12 cellular contexts compared by ENCODE assay signal in genomic region chr3:45939341-45939771, GRCh38. TPM values are rescaled to one million over a fixed set of nuclear protein-coding genes. Genes with fewer than 3 reads are reported as not detected.
A peak's percentile ranks its signal among the peaks of the same experiment; 100 is the strongest.
DNase-seq lines count a peak whose midpoint lies in the region; ATAC-seq and TF ChIP-seq lines count a peak whose summit lies in the region.
"Had no signal": no experiment of that assay in that cellular context is flagged by ENCODE, and none has a peak within 500 bp of the region (broad histone marks: within the 10 kb centered on the region; RNA-seq: fewer than 3 reads in every experiment).

No MANE protein-coding gene starts in this region.

- H3K4me1 Mint-ChIP-seq in CD4-positive, CD25-positive, alpha-beta regulatory T cell, result peaks cover 14 to 47% (median 36%) of the 10 kb centered on the region in 4 donors
- H3K4me1 Mint-ChIP-seq in memory B cell, result peaks cover 4% of the 10 kb centered on the region
- peaks cover 41% of the 10 kb centered on the region for H3K4me1 Mint-ChIP-seq in CD8-positive, alpha-beta T cell (ENCODE audit: low read depth)

- no peaks in the 10 kb centered on the region for H3K27me3 ChIP-seq in CD4-positive, CD25-positive, alpha-beta regulatory T cell (ENCODE audit: control insufficient read depth, insufficient read depth, low read length)
- no peaks in the 10 kb centered on the region for H3K27me3 ChIP-seq in adipocyte (replicated peaks; ENCODE audit: control insufficient read depth, insufficient read depth, low read length)
- no peaks in the 10 kb centered on the region for H3K27me3 ChIP-seq in CD8-positive, alpha-beta T cell (ENCODE audit: insufficient read depth, low read length)

- CTCF ChIA-PET in CD8-positive, alpha-beta T cell (lab: Charles Lee), result interaction anchor here (0.5 to 19.1 kb wide), 40 partner anchors 9 to 438 kb away, joined by 3 to 499 read pairs (median 5); partner anchors contain the start of genes CCR5 and FYCO1

- peaks cover 44% of the 10 kb centered on the region for H3K36me3 ChIP-seq in CD4-positive, CD25-positive, alpha-beta regulatory T cell (ENCODE audit: control insufficient read depth, insufficient read depth, low read length)
- peaks cover 29% of the 10 kb centered on the region for H3K36me3 ChIP-seq in adipocyte (ENCODE audit: control insufficient read depth, insufficient read depth, low read length, severe bottlenecking)
- peaks cover 24% of the 10 kb centered on the region for H3K36me3 ChIP-seq in CD8-positive, alpha-beta T cell (ENCODE audit: insufficient read depth, low read length)

- ATAC-seq in CD4-positive, CD25-positive, alpha-beta regulatory T cell (ENCODE audit: low read depth in 2 of 2), result no peak
- ATAC-seq in HG03066 (IDR thresholded peaks at IDR 0.05; ENCODE audit: low read depth, unreplicated experiment) (peak; percentile 21), memory B cell (ENCODE audit: low read depth) (peak; percentile 35)
- no peak for ATAC-seq in CD8-positive, alpha-beta T cell

- no peaks in the 10 kb centered on the region for H3K9me3 ChIP-seq in CD4-positive, CD25-positive, alpha-beta regulatory T cell (ENCODE audit: control insufficient read depth in 2 of 2, low read length in 2 of 2)
- no peaks in the 10 kb centered on the region for H3K9me3 ChIP-seq in adipocyte (ENCODE audit: control insufficient read depth, low read length)
- H3K9me3 ChIP-seq in CD8-positive, alpha-beta T cell (ENCODE audit: low read length), result no peaks in the 10 kb centered on the region

- H3K9ac ChIP-seq in adipocyte (ENCODE audit: low read length), result peak overlapping the region; percentile 23

- H3K4me3 Mint-ChIP-seq in CD4-positive, CD25-positive, alpha-beta regulatory T cell, result peak overlapping the region in 1 of 4 donors; percentile 29
- no peak overlapping the region for H3K4me3 Mint-ChIP-seq in memory B cell
- H3K4me3 Mint-ChIP-seq in CD8-positive, alpha-beta T cell, result no peak overlapping the region

- intact Hi-C loops in CD8-positive, alpha-beta T cell (cut with DNase I, micrococcal nuclease), result loop anchor here (1.0 to 2.0 kb wide), 5 partner anchors 55 to 439 kb away; partner anchors contain the start of gene FYCO1 (in 2 of the 2)

- peak overlapping the region; percentile 11 to 84 (median 31) for H3K27ac Mint-ChIP-seq in CD4-positive, CD25-positive, alpha-beta regulatory T cell
- H3K27ac Mint-ChIP-seq in memory B cell, result no peak overlapping the region
- no peak overlapping the region for H3K27ac Mint-ChIP-seq in CD8-positive, alpha-beta T cell

- H3K27ac ChIP-seq in CD4-positive, CD25-positive, alpha-beta regulatory T cell (ENCODE audit: insufficient read depth, low read length, poor library complexity, severe bottlenecking), result no peak overlapping the region
- no peak overlapping the region for H3K27ac ChIP-seq in CD8-positive, alpha-beta T cell (ENCODE audit: low read depth, low read length)

- H3K36me3 Mint-ChIP-seq in CD4-positive, CD25-positive, alpha-beta regulatory T cell, result peaks cover 32% of the 10 kb centered on the region
- H3K36me3 Mint-ChIP-seq in memory B cell, result peaks cover 20% of the 10 kb centered on the region
- peaks cover 50% of the 10 kb centered on the region for H3K36me3 Mint-ChIP-seq in CD8-positive, alpha-beta T cell

- TF ChIP-seq CTCF in CD8-positive, alpha-beta T cell (IDR thresholded peaks at IDR 0.05), result no peak

- H3K27me3 Mint-ChIP-seq in CD4-positive, CD25-positive, alpha-beta regulatory T cell, result no peaks in the 10 kb centered on the region
- no peaks in the 10 kb centered on the region for H3K27me3 Mint-ChIP-seq in memory B cell
- H3K27me3 Mint-ChIP-seq in CD8-positive, alpha-beta T cell (ENCODE audit: low read depth), result no peaks in the 10 kb centered on the region
- H3K27me3 Mint-ChIP-seq: progenitor cell of endocrine pancreas had no signal

- no peak for DNase-seq in CD4-positive, CD25-positive, alpha-beta regulatory T cell
- DNase-seq in adipocyte (ENCODE audit: low read depth) (no peak), memory B cell (ENCODE audit: low spot score in 2 of 2) (no peak), DMS53 (lab: John Stamatoyannopoulos, UW) (no peak), SHP77 (lab: John Stamatoyannopoulos, UW) (no peak), COR-L47 (lab: John Stamatoyannopoulos, UW) (no peak)
- DNase-seq in CD8-positive, alpha-beta T cell, result no peak

- POLR2A ChIA-PET in CD8-positive, alpha-beta T cell (lab: Charles Lee), result interaction anchor here (0.7 to 2.1 kb wide), 9 partner anchors 11 to 431 kb away, joined by 3 to 15 read pairs (median 4); partner anchors contain the start of gene CCR5

- H3K9me3 Mint-ChIP-seq in CD4-positive, CD25-positive, alpha-beta regulatory T cell, result no peaks in the 10 kb centered on the region
- H3K9me3 Mint-ChIP-seq in memory B cell, result no peaks in the 10 kb centered on the region
- no peaks in the 10 kb centered on the region for H3K9me3 Mint-ChIP-seq in CD8-positive, alpha-beta T cell

- peaks cover 39% of the 10 kb centered on the region for H3K4me1 ChIP-seq in CD4-positive, CD25-positive, alpha-beta regulatory T cell (ENCODE audit: control insufficient read depth, insufficient read depth, low read length, poor library complexity, severe bottlenecking)
- peaks cover 5% of the 10 kb centered on the region for H3K4me1 ChIP-seq in adipocyte (ENCODE audit: control insufficient read depth, insufficient read depth, low read length)
- H3K4me1 ChIP-seq in CD8-positive, alpha-beta T cell (ENCODE audit: insufficient read depth, low read length), result peaks cover 32% of the 10 kb centered on the region

- no peak overlapping the region for H3K4me3 ChIP-seq in CD4-positive, CD25-positive, alpha-beta regulatory T cell (ENCODE audit: low read depth, low read length)
- H3K4me3 ChIP-seq in adipocyte (ENCODE audit: low read length), result no peak overlapping the region
- H3K4me3 ChIP-seq in CD8-positive, alpha-beta T cell (ENCODE audit: low read depth, low read length), result no peak overlapping the region

RNA-seq across cellular contexts. Expression of gene CXCR6, which starts 3.9 kb away (rescaled TPM):
- 23.7 TPM for total RNA-seq in CD4-positive, CD25-positive, alpha-beta regulatory T cell
- 10 to 100 TPM; 23.7 to 40.3 (median 30.0) TPM for polyA plus RNA-seq in CD4-positive, CD25-positive, alpha-beta regulatory T cell
- total RNA-seq in CD8-positive, alpha-beta T cell, result 10 to 100 TPM in 1 of 2 experiments, 1 to 10 TPM in 1; 9.2 to 11.0 TPM
- total RNA-seq: kidney epithelial cell, OCI-LY7, progenitor cell of endocrine pancreas had no signal

RNA-seq across cellular contexts. Expression of gene CCR9, which starts 53.0 kb away (rescaled TPM):
- total RNA-seq in CD4-positive, CD25-positive, alpha-beta regulatory T cell, result not detected
- 10 to 100 TPM in 3 of 4 donors, 1 to 10 TPM in 1; 5.6 to 16.7 (median 11.3) TPM for polyA plus RNA-seq in CD4-positive, CD25-positive, alpha-beta regulatory T cell
- 10 to 100 TPM; 23.4 to 25.0 TPM for total RNA-seq in CD8-positive, alpha-beta T cell
- total RNA-seq: esophagus mucosa, kidney epithelial cell, progenitor cell of endocrine pancreas had no signal

RNA-seq across cellular contexts. Expression of gene FYCO1, which starts 56.3 kb away (rescaled TPM):
- 42.5 TPM for total RNA-seq in CD4-positive, CD25-positive, alpha-beta regulatory T cell
- 1 to 10 TPM; 2.1 to 3.3 (median 2.4) TPM for polyA plus RNA-seq in CD4-positive, CD25-positive, alpha-beta regulatory T cell
- 10 to 100 TPM; 16.6 to 16.7 TPM for total RNA-seq in CD8-positive, alpha-beta T cell

Comparison
In these comparisons a context has a peak if more than half of its experiments do, and no peak if none do; other contexts are left out.
1. ATAC-seq: peak in HG03066 (single experiment) and memory B cell (single experiment); none in CD4-positive, CD25-positive, alpha-beta regulatory T cell (0 of 2) and CD8-positive, alpha-beta T cell (single experiment).
2. H3K27ac Mint-ChIP-seq: peak in CD4-positive, CD25-positive, alpha-beta regulatory T cell (3 of 3); none in memory B cell (single experiment) and CD8-positive, alpha-beta T cell (single experiment).
3. RNA of gene CCR9, which starts 53.0 kb away (total RNA-seq): 23.4 to 25.0 TPM in CD8-positive, alpha-beta T cell; not detected in CD4-positive, CD25-positive, alpha-beta regulatory T cell (single experiment); every median in the first group is over 10 times any median in the second.